In the genomic region with DNA sequence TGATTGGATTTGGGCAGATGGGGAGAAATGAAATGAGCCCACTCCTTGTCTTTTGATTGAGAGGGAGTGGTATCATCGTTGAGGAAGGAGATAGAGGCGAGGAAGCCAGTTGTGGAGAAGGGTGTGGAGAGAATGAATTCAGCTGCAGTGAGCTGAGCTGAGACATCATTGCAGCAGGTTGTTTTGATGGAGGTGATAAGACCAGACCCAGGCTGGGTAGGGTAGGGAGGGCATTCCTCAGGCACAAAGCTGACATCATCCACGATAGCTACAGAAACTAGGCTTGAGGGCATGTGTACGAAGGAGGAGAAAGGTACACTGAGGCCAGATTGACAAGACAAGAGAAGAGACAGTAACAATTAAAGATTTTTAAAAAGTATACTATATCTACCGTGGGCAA, we compare ENCODE assay signal across 32 cellular contexts.
"Had no signal": no experiment of that assay in that cellular context is flagged by ENCODE, and none has a peak within 500 bp of the region (broad histone marks: within the 10 kb centered on the region; RNA-seq: fewer than 3 reads in every experiment).

No MANE protein-coding gene starts in this region.

- H3K4me1 ChIP-seq: breast epithelium, colonic mucosa had no signal

- H3K4me3 Mint-ChIP-seq: activated CD4-positive, alpha-beta memory T cell treated with anti-CD3 and anti-CD28 coated beads for 36 hours; activated CD4-positive, alpha-beta T cell treated with anti-CD3 and anti-CD28 coated beads for 36 hours; activated CD4-positive, alpha-beta T cell treated with anti-CD3 and anti-CD28 coated beads, Interleukin-2, amount 10 ng/mL, durations not matched to agents 24 days and 14 days; activated CD8-positive, alpha-beta memory T cell treated with anti-CD3 and anti-CD28 coated beads, Interleukin-2, amount 10 ng/mL, durations not matched to agents 7 days and 5 days; activated CD8-positive, alpha-beta T cell treated with anti-CD3 and anti-CD28 coated beads, Interleukin-2, amount 10 ng/mL, durations not matched to agents 7 days and 5 days; activated naive CD4-positive, alpha-beta T cell treated with anti-CD3 and anti-CD28 coated beads for 36 hours; activated naive CD8-positive, alpha-beta T cell treated with anti-CD3 and anti-CD28 coated beads, Interleukin-2, amount 10 ng/mL, durations not matched to agents 7 days and 5 days; activated T-helper 1 cell treated with anti-CD3 and anti-CD28 coated beads, Interleukin-12 subunit alpha, Interleukin-12 subunit beta, Interleukin-2, Interleukin-4 antibody, amounts not matched to agents 30 ng/mL and 10 ng/mL and 1 ng/mL, durations not matched to agents 14 hours and 24 hours and 36 hours; brain; T-helper 17 cell; T-helper 2 cell treated with Interferon-gamma antibody and Interleukin-4, amounts not matched to agents 5 μg/mL and 100 μg/mL, for 36 hours had no signal

- H3K27ac ChIP-seq: ascending aorta, breast epithelium, cardiac muscle cell, colonic mucosa, epithelial cell of prostate, esophagus squamous epithelium, gastroesophageal sphincter, heart right ventricle had no signal

- H3K36me3 ChIP-seq: ascending aorta, breast epithelium, cardiac muscle cell, colonic mucosa, esophagus squamous epithelium, gastroesophageal sphincter, heart right ventricle had no signal

- ATAC-seq: activated CD4-positive, alpha-beta T cell treated with anti-CD3 and anti-CD28 coated beads for 36 hours; activated CD8-positive, alpha-beta memory T cell treated with anti-CD3 and anti-CD28 coated beads, Interleukin-2, amount 10 ng/mL, durations not matched to agents 7 days and 5 days; activated CD8-positive, alpha-beta T cell treated with anti-CD3 and anti-CD28 coated beads, Interleukin-2, amount 10 ng/mL, durations not matched to agents 7 days and 5 days; activated naive CD4-positive, alpha-beta T cell treated with anti-CD3 and anti-CD28 coated beads, Interleukin-2, amount 50 U/mL, for 72 hours; gastroesophageal sphincter; heart right ventricle; T-helper 17 cell had no signal

- H3K9me3 ChIP-seq: ascending aorta, breast epithelium, colonic mucosa, esophagus squamous epithelium, gastroesophageal sphincter, heart right ventricle had no signal

- H3K9me3 Mint-ChIP-seq: activated CD4-positive, alpha-beta T cell treated with anti-CD3 and anti-CD28 coated beads, Interleukin-2, amount 10 ng/mL, durations not matched to agents 24 days and 14 days; activated naive CD4-positive, alpha-beta T cell treated with anti-CD3 and anti-CD28 coated beads for 36 hours; activated naive CD8-positive, alpha-beta T cell treated with anti-CD3 and anti-CD28 coated beads, Interleukin-2, amount 10 ng/mL, durations not matched to agents 7 days and 5 days; brain had no signal

- H3K4me1 Mint-ChIP-seq: activated CD4-positive, alpha-beta T cell treated with anti-CD3 and anti-CD28 coated beads for 36 hours; activated CD4-positive, alpha-beta T cell treated with anti-CD3 and anti-CD28 coated beads, Interleukin-2, amount 10 ng/mL, durations not matched to agents 24 days and 14 days; activated CD8-positive, alpha-beta memory T cell treated with anti-CD3 and anti-CD28 coated beads, Interleukin-2, amount 10 ng/mL, durations not matched to agents 7 days and 5 days; activated naive CD8-positive, alpha-beta T cell treated with anti-CD3 and anti-CD28 coated beads, Interleukin-2, amount 10 ng/mL, durations not matched to agents 7 days and 5 days; T-helper 17 cell had no signal

- DNase-seq: activated CD4-positive, alpha-beta memory T cell treated with anti-CD3 and anti-CD28 coated beads for 36 hours; activated CD4-positive, alpha-beta T cell treated with anti-CD3 and anti-CD28 coated beads for 36 hours; activated CD4-positive, alpha-beta T cell treated with anti-CD3 and anti-CD28 coated beads, Interleukin-2, amount 10 ng/mL, durations not matched to agents 24 days and 14 days; activated CD4-positive, CD25-positive, alpha-beta regulatory T cell; activated CD4-positive, CD25-positive, alpha-beta regulatory T cell treated with anti-CD3 and anti-CD28 coated beads, Interleukin-2, amount 50 U/mL, for 72 hours; activated CD8-positive, alpha-beta memory T cell treated with anti-CD3 and anti-CD28 coated beads, Interleukin-2, amount 10 ng/mL, durations not matched to agents 7 days and 5 days; activated CD8-positive, alpha-beta memory T cell treated with anti-CD3 and anti-CD28 coated beads, Interleukin-2, amount 50 U/mL, for 4 hours; activated CD8-positive, alpha-beta T cell treated with anti-CD3 and anti-CD28 coated beads, Interleukin-2, amount 10 ng/mL, durations not matched to agents 7 days and 5 days; activated effector memory CD4-positive, alpha-beta T cell treated with anti-CD3 and anti-CD28 coated beads, Interleukin-2, amount 50 U/mL, for 16 hours; activated naive CD4-positive, alpha-beta T cell treated with anti-CD3 and anti-CD28 coated beads for 36 hours; activated naive CD8-positive, alpha-beta T cell treated with anti-CD3 and anti-CD28 coated beads, Interleukin-2, amount 10 ng/mL, durations not matched to agents 7 days and 5 days; activated T-cell treated with anti-CD3 and anti-CD28 coated beads, Interleukin-2, amount 50 U/mL, for 1 hour; activated T-cell treated with anti-CD3 and anti-CD28 coated beads, Interleukin-2, amount 50 U/mL, for 48 hours; central memory CD4-positive, alpha-beta T cell; cerebellar nuclear complex; colonic mucosa; effector CD8-positive, alpha-beta T cell; esophagus squamous epithelium; foreskin melanocyte; heart right ventricle; T-helper 17 cell; T1000 had no signal

- H3K36me3 Mint-ChIP-seq: activated CD4-positive, alpha-beta memory T cell treated with anti-CD3 and anti-CD28 coated beads for 36 hours; activated CD8-positive, alpha-beta memory T cell treated with anti-CD3 and anti-CD28 coated beads, Interleukin-2, amount 10 ng/mL, durations not matched to agents 7 days and 5 days; activated naive CD4-positive, alpha-beta T cell treated with anti-CD3 and anti-CD28 coated beads, Interleukin-2, amount 50 U/mL, for 72 hours; activated naive CD8-positive, alpha-beta T cell treated with anti-CD3 and anti-CD28 coated beads, Interleukin-2, amount 10 ng/mL, durations not matched to agents 7 days and 5 days; brain had no signal

- H3K27ac Mint-ChIP-seq: activated CD4-positive, alpha-beta memory T cell treated with anti-CD3 and anti-CD28 coated beads for 36 hours; activated CD4-positive, alpha-beta T cell treated with anti-CD3 and anti-CD28 coated beads for 36 hours; activated CD4-positive, alpha-beta T cell treated with anti-CD3 and anti-CD28 coated beads, Interleukin-2, amount 10 ng/mL, durations not matched to agents 24 days and 14 days; activated CD8-positive, alpha-beta memory T cell treated with anti-CD3 and anti-CD28 coated beads, Interleukin-2, amount 10 ng/mL, durations not matched to agents 7 days and 5 days; activated CD8-positive, alpha-beta T cell treated with anti-CD3 and anti-CD28 coated beads, Interleukin-2, amount 10 ng/mL, durations not matched to agents 7 days and 5 days; activated naive CD4-positive, alpha-beta T cell treated with anti-CD3 and anti-CD28 coated beads for 36 hours; activated naive CD4-positive, alpha-beta T cell treated with anti-CD3 and anti-CD28 coated beads, Interleukin-2, amount 50 U/mL, for 72 hours; activated naive CD8-positive, alpha-beta T cell treated with anti-CD3 and anti-CD28 coated beads, Interleukin-2, amount 10 ng/mL, durations not matched to agents 7 days and 5 days; activated T-helper 1 cell treated with anti-CD3 and anti-CD28 coated beads, Interleukin-12 subunit alpha, Interleukin-12 subunit beta, Interleukin-2, Interleukin-4 antibody, amounts not matched to agents 30 ng/mL and 10 ng/mL and 1 ng/mL, durations not matched to agents 14 hours and 24 hours and 36 hours; activated T-helper 2 cell treated with anti-CD3 and anti-CD28 coated beads, Interferon-gamma antibody, Interleukin-2, Interleukin-4, amounts not matched to agents 10 μg/mL and 5 μg/mL and 100 μg/mL, durations not matched to agents 14 hours and 24 hours and 36 hours; brain; T-helper 17 cell; T-helper 2 cell treated with Interferon-gamma antibody and Interleukin-4, amounts not matched to agents 5 μg/mL and 100 μg/mL, for 36 hours had no signal

- H3K27me3 Mint-ChIP-seq: activated CD4-positive, alpha-beta memory T cell treated with anti-CD3 and anti-CD28 coated beads for 36 hours; activated CD4-positive, alpha-beta T cell treated with anti-CD3 and anti-CD28 coated beads, Interleukin-2, amount 10 ng/mL, durations not matched to agents 24 days and 14 days; activated CD8-positive, alpha-beta memory T cell treated with anti-CD3 and anti-CD28 coated beads, Interleukin-2, amount 10 ng/mL, durations not matched to agents 7 days and 5 days; T-helper 17 cell had no signal

- H3K4me3 ChIP-seq: ascending aorta, breast epithelium, cardiac muscle cell, colonic mucosa, esophagus squamous epithelium, gastroesophageal sphincter, heart right ventricle had no signal

- H3K27me3 ChIP-seq: ascending aorta, breast epithelium, cardiac muscle cell, colonic mucosa, esophagus squamous epithelium, gastroesophageal sphincter had no signal
